In the genomic region with DNA sequence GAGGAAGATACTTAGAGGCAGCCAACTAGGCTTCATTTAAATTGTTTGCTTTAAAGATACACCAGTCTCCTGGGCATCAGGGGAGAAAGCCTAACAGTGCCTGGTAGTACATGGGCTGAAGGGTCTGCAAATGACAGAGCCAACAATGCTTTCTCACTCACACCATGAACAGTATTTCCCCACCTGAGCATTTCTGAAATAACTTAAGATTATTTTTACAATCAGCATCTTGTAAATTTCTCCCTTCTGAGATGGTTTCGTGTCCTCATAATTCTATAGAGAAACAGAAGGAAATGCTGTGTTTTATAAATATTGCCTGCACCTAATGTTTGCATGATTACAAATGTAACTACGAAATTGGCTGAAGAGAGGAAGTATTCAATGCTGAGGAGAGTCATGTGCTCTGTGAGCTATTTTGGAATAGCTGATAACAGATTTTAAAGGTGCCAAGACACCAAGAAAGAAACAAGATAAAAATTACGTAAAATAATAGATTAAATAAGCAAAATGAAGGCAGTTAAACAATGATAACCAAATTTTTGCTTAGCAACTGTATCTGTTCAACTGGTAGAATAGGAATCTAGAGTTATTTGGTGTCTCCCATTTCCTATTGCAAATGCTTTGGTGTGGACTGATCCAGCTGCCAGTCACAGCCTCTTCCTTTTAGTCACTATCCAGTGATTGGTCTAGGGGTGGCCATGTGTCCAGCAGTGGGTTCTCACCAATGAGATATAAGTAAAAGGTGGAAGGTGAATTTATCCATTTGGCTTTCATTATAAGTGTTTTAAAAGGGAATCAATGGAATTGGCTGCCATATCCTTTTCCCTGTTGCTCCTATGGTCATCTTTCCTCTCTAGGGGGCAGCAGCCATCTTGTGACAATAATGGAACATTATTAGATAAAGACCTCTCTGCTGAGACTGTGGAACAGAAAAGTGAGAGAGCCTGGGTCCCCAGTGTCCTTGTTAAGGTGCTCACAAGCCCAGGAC, we compare ENCODE assay signal across 1 cellular context.
TF ChIP-seq lines count a peak whose summit lies in the region.

No MANE protein-coding gene starts in this region.

TF ChIP-seq in K562, 482 proteins besides CTCF, POLR2A, EP300 and RAD21 (continued from another document and continues in another):
- TF ChIP-seq, protein P1, sequence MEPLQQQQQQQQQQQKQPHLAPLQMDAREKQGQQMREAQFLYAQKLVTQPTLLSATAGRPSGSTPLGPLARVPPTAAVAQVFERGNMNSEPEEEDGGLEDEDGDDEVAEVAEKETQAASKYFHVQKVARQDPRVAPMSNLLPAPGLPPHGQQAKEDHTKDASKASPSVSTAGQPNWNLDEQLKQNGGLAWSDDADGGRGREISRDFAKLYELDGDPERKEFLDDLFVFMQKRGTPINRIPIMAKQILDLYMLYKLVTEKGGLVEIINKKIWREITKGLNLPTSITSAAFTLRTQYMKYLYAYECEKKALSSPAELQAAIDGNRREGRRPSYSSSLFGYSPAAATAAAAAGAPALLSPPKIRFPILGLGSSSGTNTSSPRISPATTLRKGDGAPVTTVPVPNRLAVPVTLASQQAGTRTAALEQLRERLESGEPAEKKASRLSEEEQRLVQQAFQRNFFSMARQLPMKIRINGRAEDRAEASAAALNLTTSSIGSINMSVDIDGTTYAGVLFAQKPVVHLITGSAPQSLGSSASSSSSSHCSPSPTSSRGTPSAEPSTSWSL (CRISPR knock-in tag; IDR thresholded peaks at IDR 0.05; ENCODE audit: borderline replicate concordance), result 0 out of 2 replicates have a peak, but pooled peaks have one; percentile 69
- TF ChIP-seq KLF13 (tag; IDR thresholded peaks at IDR 0.05; ENCODE audit: borderline replicate concordance, low read depth), result no peak
- TF ChIP-seq ZZZ3 (IDR thresholded peaks at IDR 0.05), result no peak
- TF ChIP-seq, protein P2, sequence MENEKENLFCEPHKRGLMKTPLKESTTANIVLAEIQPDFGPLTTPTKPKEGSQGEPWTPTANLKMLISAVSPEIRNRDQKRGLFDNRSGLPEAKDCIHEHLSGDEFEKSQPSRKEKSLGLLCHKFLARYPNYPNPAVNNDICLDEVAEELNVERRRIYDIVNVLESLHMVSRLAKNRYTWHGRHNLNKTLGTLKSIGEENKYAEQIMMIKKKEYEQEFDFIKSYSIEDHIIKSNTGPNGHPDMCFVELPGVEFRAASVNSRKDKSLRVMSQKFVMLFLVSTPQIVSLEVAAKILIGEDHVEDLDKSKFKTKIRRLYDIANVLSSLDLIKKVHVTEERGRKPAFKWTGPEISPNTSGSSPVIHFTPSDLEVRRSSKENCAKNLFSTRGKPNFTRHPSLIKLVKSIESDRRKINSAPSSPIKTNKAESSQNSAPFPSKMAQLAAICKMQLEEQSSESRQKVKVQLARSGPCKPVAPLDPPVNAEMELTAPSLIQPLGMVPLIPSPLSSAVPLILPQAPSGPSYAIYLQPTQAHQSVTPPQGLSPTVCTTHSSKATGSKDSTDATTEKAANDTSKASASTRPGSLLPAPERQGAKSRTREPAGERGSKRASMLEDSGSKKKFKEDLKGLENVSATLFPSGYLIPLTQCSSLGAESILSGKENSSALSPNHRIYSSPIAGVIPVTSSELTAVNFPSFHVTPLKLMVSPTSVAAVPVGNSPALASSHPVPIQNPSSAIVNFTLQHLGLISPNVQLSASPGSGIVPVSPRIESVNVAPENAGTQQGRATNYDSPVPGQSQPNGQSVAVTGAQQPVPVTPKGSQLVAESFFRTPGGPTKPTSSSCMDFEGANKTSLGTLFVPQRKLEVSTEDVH (IDR thresholded peaks at IDR 0.05; ENCODE audit: low read depth, partially characterized antibody), result no peak
- TF ChIP-seq ZNF184 (CRISPR knock-in tag; IDR thresholded peaks at IDR 0.05), result no peak
- TF ChIP-seq ZNF77 (CRISPR knock-in tag; IDR thresholded peaks at IDR 0.05), result no peak
- TF ChIP-seq MAFK (IDR thresholded peaks at IDR 0.05; ENCODE audit: low read length), result no peak
- peak; percentile 43; the same call in 1 of the 2 replicates for TF ChIP-seq HIVEP1 (CRISPR knock-in tag; IDR thresholded peaks at IDR 0.05)
- TF ChIP-seq, protein P3, sequence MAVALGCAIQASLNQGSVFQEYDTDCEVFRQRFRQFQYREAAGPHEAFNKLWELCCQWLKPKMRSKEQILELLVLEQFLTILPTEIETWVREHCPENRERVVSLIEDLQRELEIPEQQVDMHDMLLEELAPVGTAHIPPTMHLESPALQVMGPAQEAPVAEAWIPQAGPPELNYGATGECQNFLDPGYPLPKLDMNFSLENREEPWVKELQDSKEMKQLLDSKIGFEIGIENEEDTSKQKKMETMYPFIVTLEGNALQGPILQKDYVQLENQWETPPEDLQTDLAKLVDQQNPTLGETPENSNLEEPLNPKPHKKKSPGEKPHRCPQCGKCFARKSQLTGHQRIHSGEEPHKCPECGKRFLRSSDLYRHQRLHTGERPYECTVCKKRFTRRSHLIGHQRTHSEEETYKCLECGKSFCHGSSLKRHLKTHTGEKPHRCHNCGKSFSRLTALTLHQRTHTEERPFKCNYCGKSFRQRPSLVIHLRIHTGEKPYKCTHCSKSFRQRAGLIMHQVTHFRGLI (CRISPR knock-in tag; IDR thresholded peaks at IDR 0.05), result 0 out of 2 replicates have a peak, but pooled peaks have one; percentile 16
- TF ChIP-seq GTF2F1 (IDR thresholded peaks at IDR 0.05; ENCODE audit: low read depth, low read length), result no peak
- TF ChIP-seq ATF1 (CRISPR knock-in tag; IDR thresholded peaks at IDR 0.05), result no peak
- TF ChIP-seq ATF1 (tag; IDR thresholded peaks at IDR 0.05), result peak; percentile 44; the same call in 1 of the 2 replicates
- no peak for TF ChIP-seq RBM14 (IDR thresholded peaks at IDR 0.05; ENCODE audit: borderline replicate concordance, insufficient read depth, low read depth, low read length)
- 0 out of 2 replicates have a peak, but pooled peaks have one; percentile 23 for TF ChIP-seq POLR2H (tag; IDR thresholded peaks at IDR 0.05; ENCODE audit: low read depth)
- TF ChIP-seq, protein P4, sequence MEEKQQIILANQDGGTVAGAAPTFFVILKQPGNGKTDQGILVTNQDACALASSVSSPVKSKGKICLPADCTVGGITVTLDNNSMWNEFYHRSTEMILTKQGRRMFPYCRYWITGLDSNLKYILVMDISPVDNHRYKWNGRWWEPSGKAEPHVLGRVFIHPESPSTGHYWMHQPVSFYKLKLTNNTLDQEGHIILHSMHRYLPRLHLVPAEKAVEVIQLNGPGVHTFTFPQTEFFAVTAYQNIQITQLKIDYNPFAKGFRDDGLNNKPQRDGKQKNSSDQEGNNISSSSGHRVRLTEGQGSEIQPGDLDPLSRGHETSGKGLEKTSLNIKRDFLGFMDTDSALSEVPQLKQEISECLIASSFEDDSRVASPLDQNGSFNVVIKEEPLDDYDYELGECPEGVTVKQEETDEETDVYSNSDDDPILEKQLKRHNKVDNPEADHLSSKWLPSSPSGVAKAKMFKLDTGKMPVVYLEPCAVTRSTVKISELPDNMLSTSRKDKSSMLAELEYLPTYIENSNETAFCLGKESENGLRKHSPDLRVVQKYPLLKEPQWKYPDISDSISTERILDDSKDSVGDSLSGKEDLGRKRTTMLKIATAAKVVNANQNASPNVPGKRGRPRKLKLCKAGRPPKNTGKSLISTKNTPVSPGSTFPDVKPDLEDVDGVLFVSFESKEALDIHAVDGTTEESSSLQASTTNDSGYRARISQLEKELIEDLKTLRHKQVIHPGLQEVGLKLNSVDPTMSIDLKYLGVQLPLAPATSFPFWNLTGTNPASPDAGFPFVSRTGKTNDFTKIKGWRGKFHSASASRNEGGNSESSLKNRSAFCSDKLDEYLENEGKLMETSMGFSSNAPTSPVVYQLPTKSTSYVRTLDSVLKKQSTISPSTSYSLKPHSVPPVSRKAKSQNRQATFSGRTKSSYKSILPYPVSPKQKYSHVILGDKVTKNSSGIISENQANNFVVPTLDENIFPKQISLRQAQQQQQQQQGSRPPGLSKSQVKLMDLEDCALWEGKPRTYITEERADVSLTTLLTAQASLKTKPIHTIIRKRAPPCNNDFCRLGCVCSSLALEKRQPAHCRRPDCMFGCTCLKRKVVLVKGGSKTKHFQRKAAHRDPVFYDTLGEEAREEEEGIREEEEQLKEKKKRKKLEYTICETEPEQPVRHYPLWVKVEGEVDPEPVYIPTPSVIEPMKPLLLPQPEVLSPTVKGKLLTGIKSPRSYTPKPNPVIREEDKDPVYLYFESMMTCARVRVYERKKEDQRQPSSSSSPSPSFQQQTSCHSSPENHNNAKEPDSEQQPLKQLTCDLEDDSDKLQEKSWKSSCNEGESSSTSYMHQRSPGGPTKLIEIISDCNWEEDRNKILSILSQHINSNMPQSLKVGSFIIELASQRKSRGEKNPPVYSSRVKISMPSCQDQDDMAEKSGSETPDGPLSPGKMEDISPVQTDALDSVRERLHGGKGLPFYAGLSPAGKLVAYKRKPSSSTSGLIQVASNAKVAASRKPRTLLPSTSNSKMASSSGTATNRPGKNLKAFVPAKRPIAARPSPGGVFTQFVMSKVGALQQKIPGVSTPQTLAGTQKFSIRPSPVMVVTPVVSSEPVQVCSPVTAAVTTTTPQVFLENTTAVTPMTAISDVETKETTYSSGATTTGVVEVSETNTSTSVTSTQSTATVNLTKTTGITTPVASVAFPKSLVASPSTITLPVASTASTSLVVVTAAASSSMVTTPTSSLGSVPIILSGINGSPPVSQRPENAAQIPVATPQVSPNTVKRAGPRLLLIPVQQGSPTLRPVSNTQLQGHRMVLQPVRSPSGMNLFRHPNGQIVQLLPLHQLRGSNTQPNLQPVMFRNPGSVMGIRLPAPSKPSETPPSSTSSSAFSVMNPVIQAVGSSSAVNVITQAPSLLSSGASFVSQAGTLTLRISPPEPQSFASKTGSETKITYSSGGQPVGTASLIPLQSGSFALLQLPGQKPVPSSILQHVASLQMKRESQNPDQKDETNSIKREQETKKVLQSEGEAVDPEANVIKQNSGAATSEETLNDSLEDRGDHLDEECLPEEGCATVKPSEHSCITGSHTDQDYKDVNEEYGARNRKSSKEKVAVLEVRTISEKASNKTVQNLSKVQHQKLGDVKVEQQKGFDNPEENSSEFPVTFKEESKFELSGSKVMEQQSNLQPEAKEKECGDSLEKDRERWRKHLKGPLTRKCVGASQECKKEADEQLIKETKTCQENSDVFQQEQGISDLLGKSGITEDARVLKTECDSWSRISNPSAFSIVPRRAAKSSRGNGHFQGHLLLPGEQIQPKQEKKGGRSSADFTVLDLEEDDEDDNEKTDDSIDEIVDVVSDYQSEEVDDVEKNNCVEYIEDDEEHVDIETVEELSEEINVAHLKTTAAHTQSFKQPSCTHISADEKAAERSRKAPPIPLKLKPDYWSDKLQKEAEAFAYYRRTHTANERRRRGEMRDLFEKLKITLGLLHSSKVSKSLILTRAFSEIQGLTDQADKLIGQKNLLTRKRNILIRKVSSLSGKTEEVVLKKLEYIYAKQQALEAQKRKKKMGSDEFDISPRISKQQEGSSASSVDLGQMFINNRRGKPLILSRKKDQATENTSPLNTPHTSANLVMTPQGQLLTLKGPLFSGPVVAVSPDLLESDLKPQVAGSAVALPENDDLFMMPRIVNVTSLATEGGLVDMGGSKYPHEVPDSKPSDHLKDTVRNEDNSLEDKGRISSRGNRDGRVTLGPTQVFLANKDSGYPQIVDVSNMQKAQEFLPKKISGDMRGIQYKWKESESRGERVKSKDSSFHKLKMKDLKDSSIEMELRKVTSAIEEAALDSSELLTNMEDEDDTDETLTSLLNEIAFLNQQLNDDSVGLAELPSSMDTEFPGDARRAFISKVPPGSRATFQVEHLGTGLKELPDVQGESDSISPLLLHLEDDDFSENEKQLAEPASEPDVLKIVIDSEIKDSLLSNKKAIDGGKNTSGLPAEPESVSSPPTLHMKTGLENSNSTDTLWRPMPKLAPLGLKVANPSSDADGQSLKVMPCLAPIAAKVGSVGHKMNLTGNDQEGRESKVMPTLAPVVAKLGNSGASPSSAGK (IDR thresholded peaks at IDR 0.05), result peak; percentile 61
- TF ChIP-seq, protein P5, sequence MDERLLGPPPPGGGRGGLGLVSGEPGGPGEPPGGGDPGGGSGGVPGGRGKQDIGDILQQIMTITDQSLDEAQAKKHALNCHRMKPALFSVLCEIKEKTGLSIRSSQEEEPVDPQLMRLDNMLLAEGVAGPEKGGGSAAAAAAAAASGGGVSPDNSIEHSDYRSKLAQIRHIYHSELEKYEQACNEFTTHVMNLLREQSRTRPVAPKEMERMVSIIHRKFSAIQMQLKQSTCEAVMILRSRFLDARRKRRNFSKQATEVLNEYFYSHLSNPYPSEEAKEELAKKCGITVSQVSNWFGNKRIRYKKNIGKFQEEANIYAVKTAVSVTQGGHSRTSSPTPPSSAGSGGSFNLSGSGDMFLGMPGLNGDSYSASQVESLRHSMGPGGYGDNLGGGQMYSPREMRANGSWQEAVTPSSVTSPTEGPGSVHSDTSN (CRISPR knock-in tag; IDR thresholded peaks at IDR 0.05; ENCODE audit: low read depth), result no peak
- TF ChIP-seq, protein P5 (tag; conservative IDR thresholded peaks at IDR 0.05; ENCODE audit: low read depth), result peak; percentile 68
- no peak for TF ChIP-seq ZNF140 (CRISPR knock-in tag; IDR thresholded peaks at IDR 0.05)
- TF ChIP-seq, protein P6, sequence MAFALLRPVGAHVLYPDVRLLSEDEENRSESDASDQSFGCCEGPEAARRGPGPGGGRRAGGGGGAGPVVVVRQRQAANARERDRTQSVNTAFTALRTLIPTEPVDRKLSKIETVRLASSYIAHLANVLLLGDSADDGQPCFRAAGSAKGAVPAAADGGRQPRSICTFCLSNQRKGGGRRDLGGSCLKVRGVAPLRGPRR (CRISPR knock-in tag; IDR thresholded peaks at IDR 0.05), result 0 out of 2 replicates have a peak, but pooled peaks have one; percentile 67
- TF ChIP-seq ZNF24 (IDR thresholded peaks at IDR 0.05), result no peak
- TF ChIP-seq FOXJ2 (tag; IDR thresholded peaks at IDR 0.05), result peak; percentile 88
- no peak for TF ChIP-seq ETV1 (tag; conservative IDR thresholded peaks at IDR 0.05; ENCODE audit: low read depth)
- no peak for TF ChIP-seq ZFP30 (CRISPR knock-in tag; IDR thresholded peaks at IDR 0.05; ENCODE audit: borderline replicate concordance)
- TF ChIP-seq PHB2 (IDR thresholded peaks at IDR 0.05; ENCODE audit: low read depth), result no peak
- 0 out of 2 replicates have a peak, but pooled peaks have one; percentile 32 for TF ChIP-seq ZNF445 (CRISPR knock-in tag; IDR thresholded peaks at IDR 0.05; ENCODE audit: low read depth)
- TF ChIP-seq NR2F6 (CRISPR knock-in tag; IDR thresholded peaks at IDR 0.05), result no peak
- no peak for TF ChIP-seq NFIC (IDR thresholded peaks at IDR 0.05)
- TF ChIP-seq, protein P7, sequence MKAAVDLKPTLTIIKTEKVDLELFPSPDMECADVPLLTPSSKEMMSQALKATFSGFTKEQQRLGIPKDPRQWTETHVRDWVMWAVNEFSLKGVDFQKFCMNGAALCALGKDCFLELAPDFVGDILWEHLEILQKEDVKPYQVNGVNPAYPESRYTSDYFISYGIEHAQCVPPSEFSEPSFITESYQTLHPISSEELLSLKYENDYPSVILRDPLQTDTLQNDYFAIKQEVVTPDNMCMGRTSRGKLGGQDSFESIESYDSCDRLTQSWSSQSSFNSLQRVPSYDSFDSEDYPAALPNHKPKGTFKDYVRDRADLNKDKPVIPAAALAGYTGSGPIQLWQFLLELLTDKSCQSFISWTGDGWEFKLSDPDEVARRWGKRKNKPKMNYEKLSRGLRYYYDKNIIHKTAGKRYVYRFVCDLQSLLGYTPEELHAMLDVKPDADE (conservative IDR thresholded peaks at IDR 0.05; ENCODE audit: control insufficient read depth, low read depth, low read length), result no peak
- no peak for TF ChIP-seq STAT5A (IDR thresholded peaks at IDR 0.05; ENCODE audit: borderline replicate concordance, low read length)
- no peak for TF ChIP-seq RBM34 (IDR thresholded peaks at IDR 0.05; ENCODE audit: borderline replicate concordance, insufficient read depth, low read length)
- no peak for TF ChIP-seq BRD9 (IDR thresholded peaks at IDR 0.05; ENCODE audit: low read depth, partially characterized antibody)
- TF ChIP-seq MIER1 (IDR thresholded peaks at IDR 0.05; ENCODE audit: low read depth), result no peak
